ENCODE assay signal across 9 cellular contexts in genomic region chr17:48002208-48002919, GRCh38. TPM values are rescaled to one million over a fixed set of nuclear protein-coding genes. Genes with fewer than 3 reads are reported as not detected.
DNase-seq lines count a peak whose midpoint lies in the region; ATAC-seq and TF ChIP-seq lines count a peak whose summit lies in the region.
"Had no signal": no experiment of that assay in that cellular context is flagged by ENCODE, and none has a peak within 500 bp of the region (broad histone marks: within the 10 kb centered on the region; RNA-seq: fewer than 3 reads in every experiment).

No MANE protein-coding gene starts in this region.

- peaks cover 8% of the 10 kb centered on the region for H3K4me1 Mint-ChIP-seq in MCF 10A (ENCODE audit: insufficient read depth, unreplicated experiment)

- no peaks in the 10 kb centered on the region for H3K27me3 ChIP-seq in upper lobe of right lung

- no peak overlapping the region for H3K4me3 ChIP-seq in upper lobe of right lung

- H3K4me3 Mint-ChIP-seq in MCF 10A (ENCODE audit: unreplicated experiment), result no peak overlapping the region

- ATAC-seq in left lobe of liver (peak; percentile 50), upper lobe of right lung (peak; percentile 75)

- peak; percentile 22 to 51 for DNase-seq in NCI-H524 (lab: John Stamatoyannopoulos, UW)
- DNase-seq in NCI-H524 treated with DMSO at 0.1 percent for 48 hours (lab: John Stamatoyannopoulos, UW), result no peak
- DNase-seq in NCI-H345 treated with DMSO at 0.1 percent for 48 hours (lab: John Stamatoyannopoulos, UW; ENCODE audit: unreplicated experiment), result peak; percentile 43
- peak; percentile 51 for DNase-seq in MCF 10A (ENCODE audit: unreplicated experiment)
- DNase-seq in left lobe of liver (ENCODE audit: low spot score), result no peak
- DNase-seq in upper lobe of right lung, result no peak
- DNase-seq in stimulated activated CD4-positive, alpha-beta T cell treated with anti-CD3 and anti-CD28 coated beads, Interleukin-2, amount 100 ng/mL, for 24 hours, result no peak
- no peak for DNase-seq in RKO (ENCODE audit: low spot score)

- TF ChIP-seq CTCF in MCF 10A (IDR thresholded peaks at IDR 0.05; ENCODE audit: unreplicated experiment) (no peak), upper lobe of right lung (IDR thresholded peaks at IDR 0.05) (no peak)

- H3K27ac Mint-ChIP-seq in MCF 10A (ENCODE audit: low read depth, unreplicated experiment), result peak overlapping the region; percentile 74

- CTCF ChIA-PET in MCF 10A (lab: Yijun Ruan, JAX), result interaction anchor here (1.2 to 1.8 kb wide), 3 partner anchors 16 to 48 kb away, joined by 3 to 6 read pairs (median 5); no protein-coding TSS in a partner anchor

- no peaks in the 10 kb centered on the region for H3K9me3 Mint-ChIP-seq in MCF 10A (ENCODE audit: unreplicated experiment)

- H3K27ac ChIP-seq in upper lobe of right lung, result peak overlapping the region; percentile 78
- H3K27ac ChIP-seq: C4-2B had no signal

- H3K27me3 Mint-ChIP-seq in MCF 10A (ENCODE audit: insufficient read depth, unreplicated experiment), result no peaks in the 10 kb centered on the region

- peaks cover 16% of the 10 kb centered on the region for H3K4me1 ChIP-seq in upper lobe of right lung

- intact Hi-C loops in MCF 10A (cut with micrococcal nuclease), result no loop called here
- intact Hi-C loops in upper lobe of right lung (cut with DNase I), result no loop called here

- H3K36me3 ChIP-seq in upper lobe of right lung, result no peaks in the 10 kb centered on the region

- POLR2A ChIA-PET in MCF 10A (lab: Yijun Ruan, JAX), result interaction anchor here (1.1 to 1.4 kb wide), 3 partner anchors 16 to 31 kb away, joined by 3 to 7 read pairs (median 6); partner anchors contain the start of gene CDK5RAP3

- no TSS peak for BruUV-seq in MCF 10A (replicated peaks; lab: Mats Ljungman, UMichigan)

- H3K9me3 ChIP-seq in upper lobe of right lung, result no peaks in the 10 kb centered on the region

- H3K36me3 Mint-ChIP-seq in MCF 10A (ENCODE audit: insufficient read depth, unreplicated experiment), result no peaks in the 10 kb centered on the region

RNA-seq across cellular contexts. Expression of gene CDK5RAP3, which starts 31.5 kb away (rescaled TPM):
- total RNA-seq in MCF 10A (2022) (132 and 149 TPM in 2 replicates), left lobe of liver (107 TPM), upper lobe of right lung (140 TPM)

RNA-seq across cellular contexts. Expression of gene COPZ2, which starts 35.2 kb away (rescaled TPM):
- total RNA-seq in MCF 10A (2022) (2.5 TPM in 1 of 2 replicates, not detected in the other), left lobe of liver (23.1 TPM), upper lobe of right lung (24.5 TPM)

RNA-seq across cellular contexts. Expression of gene PRR15L, which starts 44.7 kb away (rescaled TPM):
- total RNA-seq in MCF 10A (2022), result not detected in 2 replicates
- total RNA-seq in left lobe of liver, result 1.3 TPM
- total RNA-seq in upper lobe of right lung, result 47.4 TPM

RNA-seq across cellular contexts. Expression of gene NFE2L1, which starts 45.8 kb away (rescaled TPM):
- total RNA-seq in MCF 10A (2022) (235 and 315 TPM in 2 replicates), left lobe of liver (150 TPM), upper lobe of right lung (201 TPM)

Comparison
In these comparisons a context has a peak if more than half of its experiments do, and no peak if none do; other contexts are left out.
1. DNase-seq: peak in NCI-H524 (2 of 2), NCI-H345 treated with DMSO at 0.1 percent for 48 hours (single experiment) and MCF 10A (single experiment); none in NCI-H524 treated with DMSO at 0.1 percent for 48 hours (single experiment), left lobe of liver (single experiment), upper lobe of right lung (single experiment), stimulated activated CD4-positive, alpha-beta T cell treated with anti-CD3 and anti-CD28 coated beads, Interleukin-2, amount 100 ng/mL, for 24 hours (0 of 2) and RKO (single experiment).
2. RNA of gene PRR15L, which starts 44.7 kb away (total RNA-seq): 47.4 TPM in upper lobe of right lung (single experiment); 1.3 TPM in left lobe of liver (single experiment) and not detected in MCF 10A; every median in the first group is over 10 times any median in the second.